In genomic region chr6:39088331-39088730, GRCh38 we compare ENCODE assay signal across 10 cellular contexts. TPM values are rescaled to one million over a fixed set of nuclear protein-coding genes. Genes with fewer than 3 reads are reported as not detected.
DNase-seq lines count a peak whose midpoint lies in the region; ATAC-seq, FAIRE-seq and TF ChIP-seq lines count a peak whose summit lies in the region.
"Had no signal": no experiment of that assay in that cellular context is flagged by ENCODE, and none has a peak within 500 bp of the region (broad histone marks: within the 10 kb centered on the region; RNA-seq: fewer than 3 reads in every experiment).

No MANE protein-coding gene starts in this region.

- H3K27me3 ChIP-seq in prostate gland (replicated peaks; ENCODE audit: insufficient read depth) = no peaks in the 10 kb centered on the region
- H3K27me3 ChIP-seq: ovary had no signal

- WGBS in prostate gland = 21% methylated on average over 4 of the region's 4 CpGs

- no peaks in the 10 kb centered on the region for H3K9me3 ChIP-seq in prostate gland
- H3K9me3 ChIP-seq: ovary had no signal

- H3K9me3 Mint-ChIP-seq in osteocyte (ENCODE audit: unreplicated experiment) = no peaks in the 10 kb centered on the region

- no peak overlapping the region for H3K27ac ChIP-seq in prostate gland
- H3K27ac ChIP-seq: ovary had no signal

- peak; percentile 54 for TF ChIP-seq CTCF in osteocyte (IDR thresholded peaks at IDR 0.05)
- TF ChIP-seq CTCF in prostate gland (IDR thresholded peaks at IDR 0.05) = peak in 2 of 4 experiments; percentile 32 to 40

- H3K27ac Mint-ChIP-seq in osteocyte (ENCODE audit: unreplicated experiment) = no peak overlapping the region

- H3K27me3 Mint-ChIP-seq in osteocyte (ENCODE audit: unreplicated experiment) = peaks cover 33% of the 10 kb centered on the region

- H3K4me1 ChIP-seq in prostate gland (replicated peaks) = no peaks in the 10 kb centered on the region

- FAIRE-seq in GM12891 (lab: Jason Lieb, UNC) = no peak
- FAIRE-seq: TTC549 had no signal

- peak; percentile 54 for DNase-seq in activated CD8-positive, alpha-beta memory T cell treated with anti-CD3 and anti-CD28 coated beads for 24 hours
- DNase-seq in activated CD8-positive, alpha-beta memory T cell treated with anti-CD3 and anti-CD28 coated beads, Interleukin-2, amount 50 U/mL, for 4 hours = no peak
- DNase-seq in fibroblast of the conjunctiva (ENCODE audit: low read depth) (peak; percentile 40), osteocyte (ENCODE audit: extremely low spot score, unreplicated experiment) (no peak), GM12891 (ENCODE audit: insufficient read length, low spot score) (no peak), prostate gland (ENCODE audit: low spot score) (no peak)

- H3K4me3 Mint-ChIP-seq in osteocyte (ENCODE audit: unreplicated experiment) = no peak overlapping the region

- no peaks in the 10 kb centered on the region for H3K4me1 Mint-ChIP-seq in osteocyte (ENCODE audit: unreplicated experiment)

- TF ChIP-seq POLR2A in GM12891 (IDR thresholded peaks at IDR 0.05; ENCODE audit: low read depth, low read length) (no peak), prostate gland (IDR thresholded peaks at IDR 0.05) (no peak)

- H3K4me3 ChIP-seq in prostate gland = no peak overlapping the region
- H3K4me3 ChIP-seq: ovary had no signal

- intact Hi-C loops in prostate gland (cut with DNase I) = loop anchor here (10.0 kb wide), 1 partner anchor 216 kb away; no protein-coding TSS in a partner anchor

- H3K36me3 ChIP-seq in prostate gland = no peaks in the 10 kb centered on the region
- H3K36me3 ChIP-seq: ovary had no signal

- H3K36me3 Mint-ChIP-seq in osteocyte (ENCODE audit: unreplicated experiment) = no peaks in the 10 kb centered on the region

- ATAC-seq in HG03432 (IDR thresholded peaks at IDR 0.05; ENCODE audit: unreplicated experiment) = no peak

TF ChIP-seq in PFSK-1, 5 proteins besides CTCF, POLR2A, EP300 and RAD21:
- no peak for TF ChIP-seq POLR2AphosphoS5 (IDR thresholded peaks at IDR 0.05; ENCODE audit: low read depth, low read length)
- TF ChIP-seq SIN3A (IDR thresholded peaks at IDR 0.05; ENCODE audit: borderline replicate concordance, insufficient read depth, low read length) = no peak
- peak; percentile 73 to 92 for TF ChIP-seq REST (IDR thresholded peaks at IDR 0.05; ENCODE audit: insufficient read depth in 1 of 2, low read depth in 2 of 2, low read length in 2 of 2)

TF ChIP-seq in GM12891, 5 proteins besides CTCF, POLR2A, EP300 and RAD21:
- TF ChIP-seq PAX5 (IDR thresholded peaks at IDR 0.05; ENCODE audit: insufficient read depth, low read length, severe bottlenecking) (no peak), POLR2AphosphoS5 (IDR thresholded peaks at IDR 0.05; ENCODE audit: low read depth, low read length) (no peak), TAF1 (IDR thresholded peaks at IDR 0.05; ENCODE audit: low read depth, low read length) (no peak), SPI1 (IDR thresholded peaks at IDR 0.05; ENCODE audit: low read depth, low read length) (no peak), POU2F2 (IDR thresholded peaks at IDR 0.05; ENCODE audit: low read depth, low read length) (no peak)

RNA-seq across cellular contexts. Expression of gene SAYSD1, which starts 26.7 kb away (rescaled TPM):
- polyA plus RNA-seq in PFSK-1 (2012; ENCODE audit: insufficient read length, low read depth) = 3.2 TPM
- total RNA-seq in osteocyte = 17.6 and 18.1 TPM in 2 replicates
- 2.7 TPM for polyA plus RNA-seq in GM12891 (2012; ENCODE audit: low read depth, missing spikeins)
- total RNA-seq in prostate gland = 10 to 100 TPM; 23.8 to 25.4 TPM

RNA-seq across cellular contexts. Expression of gene GLP1R, which starts 39.8 kb away (rescaled TPM):
- not detected for polyA plus RNA-seq in PFSK-1 (2012; ENCODE audit: insufficient read length, low read depth)
- not detected in 2 replicates for total RNA-seq in osteocyte
- polyA plus RNA-seq in GM12891 (2012; ENCODE audit: low read depth, missing spikeins) = not detected
- under 1 TPM in 1 of 2 donors, not detected in 1; 0.23 TPM for total RNA-seq in prostate gland
- total RNA-seq: ovary had no signal

Comparison
In these comparisons a context has a peak if more than half of its experiments do, and no peak if none do; other contexts are left out.
1. DNase-seq: peak in activated CD8-positive, alpha-beta memory T cell treated with anti-CD3 and anti-CD28 coated beads for 24 hours (single experiment) and fibroblast of the conjunctiva (single experiment); none in activated CD8-positive, alpha-beta memory T cell treated with anti-CD3 and anti-CD28 coated beads, Interleukin-2, amount 50 U/mL, for 4 hours (single experiment), osteocyte (single experiment), GM12891 (single experiment) and prostate gland (single experiment).